1 cellular context compared by ENCODE assay signal in genomic region chr12:2003676-2004112, GRCh38.
TF ChIP-seq lines count a peak whose summit lies in the region.

No MANE protein-coding gene starts in this region.

TF ChIP-seq in K562, 482 proteins besides CTCF, POLR2A, EP300 and RAD21:
- TF ChIP-seq ZBTB2 (IDR thresholded peaks at IDR 0.05) = no peak
- peak in 1 of 2 experiments; percentile 51; a peak in 2 of 4 replicates for TF ChIP-seq KDM1A (IDR thresholded peaks at IDR 0.05)
- TF ChIP-seq ZNF311 (CRISPR knock-in tag; IDR thresholded peaks at IDR 0.05) = no peak
- no peak for TF ChIP-seq FOXM1 (IDR thresholded peaks at IDR 0.05; ENCODE audit: low read depth)
- TF ChIP-seq FOXM1 (CRISPR knock-in tag; IDR thresholded peaks at IDR 0.05; ENCODE audit: low read depth) = no peak
- TF ChIP-seq MEF2D (tag; conservative IDR thresholded peaks at IDR 0.05; ENCODE audit: low read depth) = no peak
- TF ChIP-seq PHF21A (IDR thresholded peaks at IDR 0.05; ENCODE audit: borderline replicate concordance, low read depth) = 0 out of 2 replicates have a peak, but pooled peaks have one; percentile 66
